ENCODE assay signal across 22 cellular contexts in genomic region chr12:83700858-83701257, GRCh38.
DNase-seq lines count a peak whose midpoint lies in the region; ATAC-seq, FAIRE-seq and TF ChIP-seq lines count a peak whose summit lies in the region.
"Had no signal": no experiment of that assay in that cellular context is flagged by ENCODE, and none has a peak within 500 bp of the region (broad histone marks: within the 10 kb centered on the region; RNA-seq: fewer than 3 reads in every experiment).

No MANE protein-coding gene starts in this region.

- no peaks in the 10 kb centered on the region for H3K4me1 ChIP-seq in keratinocyte (ENCODE audit: control insufficient read depth, extremely low read depth, insufficient read depth, low read length)
- H3K4me1 ChIP-seq: body of pancreas, esophagus muscularis mucosa, prostate gland, sigmoid colon, vagina had no signal

- no peak for ATAC-seq in HG02623 (IDR thresholded peaks at IDR 0.05; ENCODE audit: unreplicated experiment)
- ATAC-seq: activated CD4-positive, CD25-positive, alpha-beta regulatory T cell treated with anti-CD3 and anti-CD28 coated beads, Interleukin-2, amount 50 U/mL, for 24 hours; body of pancreas had no signal

- H3K4me3 ChIP-seq in choroid plexus epithelial cell (ENCODE audit: low read depth, low read length) (no peak overlapping the region), keratinocyte (ENCODE audit: control insufficient read depth in 2 of 3, extremely low read depth in 1 of 3, insufficient read depth in 2 of 3, low read depth in 1 of 3, low read length in 3 of 3) (no peak overlapping the region)
- H3K4me3 ChIP-seq: body of pancreas, esophagus muscularis mucosa, prostate gland, sigmoid colon, vagina had no signal

- no peak overlapping the region for H3K27ac ChIP-seq in keratinocyte (ENCODE audit: control insufficient read depth, insufficient read depth, low read length)
- H3K27ac ChIP-seq: body of pancreas, esophagus muscularis mucosa, neutrophil, prostate gland, sigmoid colon, vagina had no signal

- DNase-seq in GM04504 (ENCODE audit: low read depth): peak; percentile 2
- DNase-seq in RPMI7951 (ENCODE audit: low read depth): peak; percentile 16
- DNase-seq in choroid plexus epithelial cell (ENCODE audit: low read depth): peak; percentile 26
- DNase-seq in keratinocyte (ENCODE audit: low read depth, low spot score): peak; percentile 4
- DNase-seq in GM19240 (ENCODE audit: insufficient read length, low spot score): no peak
- no peak for DNase-seq in NCI-H1048 (lab: John Stamatoyannopoulos, UW)
- DNase-seq in activated effector memory CD4-positive, alpha-beta T cell treated with Interleukin-2 at 50 U/mL for 16 hours: no peak
- DNase-seq: activated CD4-positive, alpha-beta memory T cell treated with anti-CD3 and anti-CD28 coated beads, Interleukin-2, amount 10 ng/mL, durations not matched to agents 7 days and 5 days; body of pancreas; effector memory CD4-positive, alpha-beta T cell; NCI-H1092; NCI-H187 treated with DMSO at 0.1 percent for 48 hours; NCI-H748 treated with DMSO at 0.1 percent for 48 hours; Right ventricle myocardium superior; sigmoid colon had no signal

- no peaks in the 10 kb centered on the region for H4K20me1 ChIP-seq in keratinocyte (ENCODE audit: control insufficient read depth, extremely low read depth, insufficient read depth, low read length)

- peak; percentile 59 for FAIRE-seq in keratinocyte (lab: Jason Lieb, UNC)
- FAIRE-seq: colon had no signal

- H3K79me2 ChIP-seq in keratinocyte (ENCODE audit: control insufficient read depth, insufficient read depth, low read length): no peaks in the 10 kb centered on the region

- H3K9me3 ChIP-seq in keratinocyte (ENCODE audit: control insufficient read depth, low read depth, low read length): no peaks in the 10 kb centered on the region
- H3K9me3 ChIP-seq: body of pancreas, esophagus muscularis mucosa, neutrophil, prostate gland, sigmoid colon, vagina had no signal

- H3K9ac ChIP-seq in keratinocyte (ENCODE audit: control insufficient read depth, extremely low read depth, insufficient read depth, low read length): no peak overlapping the region

- dilution Hi-C loops in keratinocyte (cut with MboI; ENCODE audit: extremely low pct_ligation_motif_present, low sequenced_read_pairs): no loop called here

- H3K9me1 ChIP-seq in keratinocyte (ENCODE audit: control insufficient read depth, extremely low read depth, insufficient read depth, low read length): no peaks in the 10 kb centered on the region

- no peak overlapping the region for H3K4me2 ChIP-seq in keratinocyte (ENCODE audit: control insufficient read depth, extremely low read depth, insufficient read depth, low read depth, low read length)

- no peaks in the 10 kb centered on the region for H3K27me3 ChIP-seq in keratinocyte (ENCODE audit: control insufficient read depth, extremely low read depth, insufficient read depth, low read length)
- H3K27me3 ChIP-seq: body of pancreas, esophagus muscularis mucosa, neutrophil, sigmoid colon, vagina had no signal

- no peak overlapping the region for H2AFZ ChIP-seq in keratinocyte (ENCODE audit: control insufficient read depth, low read length)

- H3K36me3 ChIP-seq in keratinocyte (ENCODE audit: control insufficient read depth in 2 of 2, extremely low read depth in 1 of 2, insufficient read depth in 2 of 2, low read length in 2 of 2): no peaks in the 10 kb centered on the region
- H3K36me3 ChIP-seq: esophagus muscularis mucosa, neutrophil, prostate gland, sigmoid colon, vagina had no signal

- TF ChIP-seq CTCF in choroid plexus epithelial cell (conservative IDR thresholded peaks at IDR 0.05; ENCODE audit: low read depth, low read length) (no peak), keratinocyte (optimal IDR thresholded peaks at IDR 0.05 in 1 of 3, IDR thresholded peaks at IDR 0.05 in 1 of 3, conservative IDR thresholded peaks at IDR 0.05 in 1 of 3; ENCODE audit: extremely low read depth in 1 of 3, insufficient read depth in 2 of 3, low read length in 3 of 3) (no peak)

Comparison
In these comparisons a context has a peak if more than half of its experiments do, and no peak if none do; other contexts are left out.
1. DNase-seq: peak in GM04504 (single experiment), RPMI7951 (single experiment), choroid plexus epithelial cell (single experiment) and keratinocyte (single experiment); none in GM19240 (single experiment), NCI-H1048 (single experiment) and activated effector memory CD4-positive, alpha-beta T cell treated with Interleukin-2 at 50 U/mL for 16 hours (single experiment).